Comparison of ENCODE assay signal across 17 cellular contexts in the genomic region with DNA sequence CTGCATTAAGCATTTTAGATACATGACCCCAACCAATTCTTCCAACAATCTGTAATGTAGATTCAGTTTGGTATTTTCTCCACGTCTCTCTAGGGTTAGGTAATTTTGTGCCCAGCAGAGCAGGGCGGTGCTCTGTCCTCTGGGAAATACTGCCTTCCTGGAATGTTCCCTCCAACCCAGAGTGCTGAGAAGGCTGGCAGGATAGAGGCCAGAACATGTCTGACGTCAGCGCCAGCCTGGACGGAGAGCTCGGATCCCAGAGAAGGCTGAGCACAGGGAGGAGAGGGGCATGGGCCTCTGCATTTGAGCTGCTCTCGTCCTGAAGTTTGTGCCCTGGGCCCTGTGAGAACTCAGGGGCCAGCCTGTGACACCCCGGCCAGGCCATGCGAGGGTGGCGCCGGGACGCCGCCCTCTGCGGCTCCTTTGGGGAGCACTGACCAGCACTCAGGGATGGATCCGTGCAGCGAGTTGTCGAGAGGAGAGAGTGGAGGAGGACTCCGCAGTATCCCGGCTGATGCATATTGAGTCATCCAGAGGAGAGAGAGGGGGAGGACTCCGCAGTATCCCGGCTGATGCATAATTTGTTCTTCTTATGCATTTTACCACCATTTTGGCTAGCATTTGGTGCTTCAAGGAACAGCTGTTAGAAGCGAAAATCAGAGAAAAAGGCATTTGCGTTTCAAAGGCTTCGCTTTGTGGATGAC.
DNase-seq lines count a peak whose midpoint lies in the region; ATAC-seq and TF ChIP-seq lines count a peak whose summit lies in the region.
"Had no signal": no experiment of that assay in that cellular context is flagged by ENCODE, and none has a peak within 500 bp of the region (broad histone marks: within the 10 kb centered on the region; RNA-seq: fewer than 3 reads in every experiment).

No MANE protein-coding gene starts in this region.

- H2AFZ ChIP-seq in GM23248 = no peak overlapping the region

- DNase-seq in GM23248 = peak; percentile 76
- DNase-seq in inferior parietal cortex (ENCODE audit: extremely low spot score) = peak; percentile 72
- no peak for DNase-seq in lower leg skin (ENCODE audit: low spot score in 2 of 2)
- no peak for DNase-seq in NCI-H526 treated with DMSO at 0.1 percent for 48 hours (lab: John Stamatoyannopoulos, UW)
- DNase-seq in NCI-H446 treated with DMSO at 0.1 percent for 48 hours (lab: John Stamatoyannopoulos, UW) = no peak
- DNase-seq: activated CD4-positive, CD25-positive, alpha-beta regulatory T cell treated with anti-CD3 and anti-CD28 coated beads, Interleukin-2, amount 50 U/mL, for 72 hours; activated naive CD8-positive, alpha-beta T cell treated with anti-CD3 and anti-CD28 coated beads, Interleukin-2, amount 50 U/mL, for 24 hours; erythroblast; GOT3; NCI-H446; OCI-M1; stimulated activated CD4-positive, alpha-beta T cell treated with anti-CD3 and anti-CD28 coated beads, Interleukin-2, amount 100 ng/mL, for 24 hours; stimulated activated CD8-positive, alpha-beta memory T cell treated with anti-CD3 and anti-CD28 coated beads, Interleukin-4, amount 100 ng/mL, for 48 hours had no signal

- no peaks in the 10 kb centered on the region for H3K79me2 ChIP-seq in GM23248 (ENCODE audit: insufficient read depth)

- no peak overlapping the region for H3K27ac ChIP-seq in GM23248
- peak overlapping the region; percentile 72 for H3K27ac ChIP-seq in cingulate gyrus (ENCODE audit: low read depth, low read length)

- no peak for ATAC-seq in GM21447 (IDR thresholded peaks at IDR 0.05; ENCODE audit: unreplicated experiment)
- ATAC-seq: activated naive CD8-positive, alpha-beta T cell treated with anti-CD3 and anti-CD28 coated beads, Interleukin-2, amount 50 U/mL, for 24 hours had no signal

- H3F3A ChIP-seq in GM23248 (ENCODE audit: insufficient read depth) = no peaks in the 10 kb centered on the region

- H3K9ac ChIP-seq in GM23248 (no peak overlapping the region), skeletal muscle satellite cell (ENCODE audit: low read depth, low read length) (peak overlapping the region; percentile 31)

- H3K4me2 ChIP-seq in GM23248 (ENCODE audit: unreplicated experiment) (no peak overlapping the region), skeletal muscle satellite cell (ENCODE audit: low read length) (peak overlapping the region; percentile 55)

- H3K27me3 ChIP-seq in GM23248 (replicated peaks; ENCODE audit: insufficient read depth) = 0 out of 2 replicates have a peak, but pooled peaks cover 12% of the 10 kb centered on the region
- peaks cover 13% of the 10 kb centered on the region for H3K27me3 ChIP-seq in skeletal muscle satellite cell (ENCODE audit: control insufficient read depth, insufficient read depth, low read length)
- H3K27me3 ChIP-seq: vagina had no signal

- WGBS in GM23248 (ENCODE audit: low coverage in 1 of 2, low lambda C conversion rate in 2 of 2, missing lambda C conversion rate in 2 of 2), 2 experiments = 67 to 70% methylated on average over 24 of the region's 24 CpGs
- WGBS in lower leg skin, 2 donors = 84 to 88% methylated on average over 24 of the region's 24 CpGs

- no peaks in the 10 kb centered on the region for H3K9me3 ChIP-seq in GM23248 (ENCODE audit: low read depth)
- no peaks in the 10 kb centered on the region for H3K9me3 ChIP-seq in skeletal muscle satellite cell (replicated peaks; ENCODE audit: low read length)
- H3K9me3 ChIP-seq: vagina had no signal

- H3K9me2 ChIP-seq in GM23248 (ENCODE audit: insufficient read depth) = no peaks in the 10 kb centered on the region

- no peak for TF ChIP-seq POLR2A in lower leg skin (IDR thresholded peaks at IDR 0.05)

- H3K4me3 ChIP-seq in GM23248 (no peak overlapping the region), skeletal muscle satellite cell (ENCODE audit: low read length) (no peak overlapping the region), lower leg skin (ENCODE audit: low read depth, poor library complexity, severe bottlenecking) (no peak overlapping the region)
- H3K4me3 ChIP-seq: vagina had no signal

- no peaks in the 10 kb centered on the region for H3K36me3 ChIP-seq in GM23248 (ENCODE audit: low read depth)
- H3K36me3 ChIP-seq in skeletal muscle satellite cell (ENCODE audit: insufficient read depth, low read length) = no peaks in the 10 kb centered on the region
- H3K36me3 ChIP-seq: vagina had no signal

- intact Hi-C loops in lower leg skin (cut with DNase I; ENCODE audit: low total_unique reads) = no loop called here

- no peaks in the 10 kb centered on the region for H3K4me1 ChIP-seq in GM23248 (ENCODE audit: insufficient read depth)
- peaks cover 11% of the 10 kb centered on the region for H3K4me1 ChIP-seq in skeletal muscle satellite cell (ENCODE audit: control insufficient read depth, insufficient read depth, low read length)
- H3K4me1 ChIP-seq: vagina had no signal

- no peak for TF ChIP-seq CTCF in lower leg skin (IDR thresholded peaks at IDR 0.05)

- in situ Hi-C loops in GM23248 (cut with MboI) = no loop called here

- no peaks in the 10 kb centered on the region for H4K20me1 ChIP-seq in GM23248 (ENCODE audit: insufficient read depth)

Comparison
In these comparisons a context has a peak if more than half of its experiments do, and no peak if none do; other contexts are left out.
1. DNase-seq: peak in GM23248 (single experiment) and inferior parietal cortex (single experiment); none in lower leg skin (0 of 2), NCI-H526 treated with DMSO at 0.1 percent for 48 hours (single experiment) and NCI-H446 treated with DMSO at 0.1 percent for 48 hours (single experiment).